Comparison of ENCODE assay signal across 25 cellular contexts in the genomic region with DNA sequence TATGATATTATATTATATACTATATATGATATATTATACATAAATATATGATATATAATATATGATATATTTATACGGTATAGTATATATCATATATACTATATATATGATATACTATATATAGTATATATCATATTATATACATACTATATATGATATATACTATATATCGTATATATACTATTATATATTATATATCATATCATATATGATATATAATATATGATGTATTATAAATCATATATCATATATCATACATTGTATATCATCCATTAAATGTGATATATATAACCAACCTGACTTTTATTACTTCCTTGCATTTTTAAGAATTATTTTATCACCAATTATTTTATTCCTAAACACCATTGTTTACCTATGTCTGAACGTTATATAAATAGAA.
"Had no signal": no experiment of that assay in that cellular context is flagged by ENCODE, and none has a peak within 500 bp of the region (broad histone marks: within the 10 kb centered on the region; RNA-seq: fewer than 3 reads in every experiment).

No MANE protein-coding gene starts in this region.

- FAIRE-seq: urothelium cell line had no signal

- DNase-seq: natural killer cell; occipital lobe; ovary; posterior cingulate gyrus; psoas muscle; right cardiac atrium; right lobe of liver; sigmoid colon; small intestine; stimulated activated CD4-positive, alpha-beta T cell treated with anti-CD3 and anti-CD28 coated beads, Interleukin-15, amount 100 ng/mL, for 24 hours; stimulated activated CD4-positive, alpha-beta T cell treated with anti-CD3 and anti-CD28 coated beads, Interleukin-2, amount 100 ng/mL, for 24 hours; stimulated activated CD4-positive, alpha-beta T cell treated with anti-CD3 and anti-CD28 coated beads, Interleukin-2, amount 100 ng/mL, for 48 hours; stimulated activated CD4-positive, alpha-beta T cell treated with anti-CD3 and anti-CD28 coated beads, Interleukin-4, amount 100 ng/mL, for 24 hours; stimulated activated naive B cell treated with anti-CD40 and anti-IgM and Interleukin-4, amounts not matched to agents 10 μg/mL and 1 μg/mL and 100 μg/mL, for 72 hours; stimulated activated naive CD4-positive, alpha-beta T cell treated with Interleukin-2 at 50 U/mL for 16 hours; stomach; thyroid gland; trophoblast cell; upper lobe of left lung had no signal

- ATAC-seq: natural killer cell; psoas muscle; right cardiac atrium; right lobe of liver; stimulated activated effector memory CD8-positive, alpha-beta T cell treated with anti-CD3 and anti-CD28 coated beads, Interleukin-12 subunit alpha, Interleukin-12 subunit beta, amount 100 ng/mL, for 72 hours; stimulated activated naive B cell treated with anti-CD40 and anti-IgM and Interleukin-4, amounts not matched to agents 10 μg/mL and 1 μg/mL and 100 μg/mL, for 72 hours had no signal

- H3K4me3 ChIP-seq: neural progenitor cell, ovary, psoas muscle, right lobe of liver, sigmoid colon, stomach, thoracic aorta, thyroid gland, tibial nerve, upper lobe of left lung, vagina had no signal
